9 cellular contexts compared by ENCODE assay signal in the genomic region with DNA sequence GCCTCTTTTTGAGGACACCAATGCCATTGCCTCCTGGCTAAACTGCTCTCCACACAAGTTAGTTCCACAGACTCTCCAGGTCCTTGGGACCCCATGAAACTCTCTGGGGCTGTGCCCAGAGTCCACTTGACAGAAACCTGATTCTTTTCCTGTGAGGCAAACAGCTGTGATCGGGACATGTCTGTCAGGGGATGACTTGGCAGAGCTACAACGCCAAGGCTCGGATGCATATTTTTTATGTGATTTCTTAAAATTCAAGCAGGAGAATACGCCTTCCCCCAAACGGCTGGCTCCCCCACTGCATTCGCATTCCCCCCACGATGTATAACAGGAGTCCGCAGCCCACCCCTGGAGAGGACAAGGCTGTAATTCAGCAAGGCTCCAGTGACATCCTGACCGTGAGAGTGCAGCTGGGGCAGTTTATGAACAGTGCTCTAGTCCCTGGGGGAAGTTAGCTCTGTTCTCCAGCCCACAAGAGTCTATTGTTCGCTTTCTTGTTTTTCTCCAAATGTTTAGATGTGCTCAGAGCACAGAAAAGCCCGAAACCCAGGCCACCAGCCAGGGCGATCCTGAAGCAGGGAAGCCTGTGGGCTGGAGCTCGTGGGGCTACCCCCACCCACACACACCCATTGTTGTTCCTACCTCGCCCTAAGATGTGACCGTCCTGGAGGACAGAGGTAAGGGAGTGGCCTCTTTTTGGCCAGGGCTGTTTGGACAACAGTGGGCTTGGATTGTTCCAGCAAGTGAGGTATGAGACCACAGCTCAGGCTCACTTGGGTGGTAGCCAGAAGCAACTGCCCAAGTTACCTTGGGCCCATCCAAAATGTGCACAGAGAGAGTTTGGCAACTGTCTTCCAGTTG.
DNase-seq lines count a peak whose midpoint lies in the region; ATAC-seq lines count a peak whose summit lies in the region.
"Had no signal": no experiment of that assay in that cellular context is flagged by ENCODE, and none has a peak within 500 bp of the region (broad histone marks: within the 10 kb centered on the region; RNA-seq: fewer than 3 reads in every experiment).

No MANE protein-coding gene starts in this region.

- H3K27ac ChIP-seq in duodenal mucosa (ENCODE audit: low read depth, low read length) (peak overlapping the region; percentile 41), temporal lobe (ENCODE audit: low read depth, low read length) (peak overlapping the region; percentile 96)

- no peak overlapping the region for H3K9ac ChIP-seq in duodenal mucosa (ENCODE audit: low read depth in 1 of 2, low read length in 2 of 2)

- no peaks in the 10 kb centered on the region for H3K27me3 ChIP-seq in duodenal mucosa (ENCODE audit: control insufficient read depth in 1 of 2, insufficient read depth in 2 of 2, low read length in 2 of 2)

- ATAC-seq in HG02623 (IDR thresholded peaks at IDR 0.05; ENCODE audit: unreplicated experiment) = no peak
- ATAC-seq: activated CD8-positive, alpha-beta T cell treated with anti-CD3 and anti-CD28 coated beads for 36 hours had no signal

- peaks cover 24 to 25% of the 10 kb centered on the region in 2 donors for H3K4me1 ChIP-seq in duodenal mucosa (ENCODE audit: control insufficient read depth in 1 of 2, insufficient read depth in 2 of 2, low read length in 2 of 2)

- H3K4me3 ChIP-seq in duodenal mucosa (ENCODE audit: low read depth in 1 of 2, low read length in 2 of 2) = no peak overlapping the region

- no peaks in the 10 kb centered on the region for H3K36me3 ChIP-seq in duodenal mucosa (ENCODE audit: control insufficient read depth in 1 of 2, insufficient read depth in 2 of 2, low read length in 2 of 2)

- peak; percentile 79 for DNase-seq in NCI-H2171 treated with DMSO at 0.1 percent for 48 hours (lab: John Stamatoyannopoulos, UW)
- peak; percentile 90 for DNase-seq in midbrain (lab: John Stamatoyannopoulos, UW)
- no peak for DNase-seq in NOMO-1 treated with DMSO at 0.1 percent for 48 hours (lab: John Stamatoyannopoulos, UW; ENCODE audit: unreplicated experiment)
- DNase-seq in activated effector memory CD4-positive, alpha-beta T cell treated with Interleukin-2 at 50 U/mL for 16 hours = no peak
- no peak for DNase-seq in NCI-H526 treated with DMSO at 0.1 percent for 48 hours (lab: John Stamatoyannopoulos, UW)
- DNase-seq: activated CD8-positive, alpha-beta T cell treated with anti-CD3 and anti-CD28 coated beads for 36 hours had no signal

- H3K9me3 ChIP-seq in duodenal mucosa (ENCODE audit: control insufficient read depth in 1 of 2, low read length in 2 of 2) = no peaks in the 10 kb centered on the region

Comparison
In these comparisons a context has a peak if more than half of its experiments do, and no peak if none do; other contexts are left out.
1. DNase-seq: peak in NCI-H2171 treated with DMSO at 0.1 percent for 48 hours (single experiment) and midbrain (single experiment); none in NOMO-1 treated with DMSO at 0.1 percent for 48 hours (single experiment), activated effector memory CD4-positive, alpha-beta T cell treated with Interleukin-2 at 50 U/mL for 16 hours (single experiment) and NCI-H526 treated with DMSO at 0.1 percent for 48 hours (single experiment).